12 cellular contexts compared by ENCODE assay signal in genomic region chr16:81553814-81554675, GRCh38.
DNase-seq lines count a peak whose midpoint lies in the region; ATAC-seq, FAIRE-seq and TF ChIP-seq lines count a peak whose summit lies in the region.
"Had no signal": no experiment of that assay in that cellular context is flagged by ENCODE, and none has a peak within 500 bp of the region (broad histone marks: within the 10 kb centered on the region; RNA-seq: fewer than 3 reads in every experiment).

No MANE protein-coding gene starts in this region.

- H3K4me3 Mint-ChIP-seq in CD8-positive, alpha-beta T cell = no peak overlapping the region

- H3K9me3 ChIP-seq in CD8-positive, alpha-beta T cell (ENCODE audit: low read length) = no peaks in the 10 kb centered on the region
- H3K9me3 ChIP-seq in endothelial cell of umbilical vein (replicated peaks; ENCODE audit: control insufficient read depth, insufficient read depth, low read length) = no peaks in the 10 kb centered on the region
- no peaks in the 10 kb centered on the region for H3K9me3 ChIP-seq in osteoblast (ENCODE audit: low read depth, low read length)

- peak; percentile 49 for FAIRE-seq in endothelial cell of umbilical vein (lab: Jason Lieb, UNC)
- FAIRE-seq: GM12892 had no signal

- no peak overlapping the region for H3K4me3 ChIP-seq in CD8-positive, alpha-beta T cell (ENCODE audit: low read depth, low read length)
- no peak overlapping the region for H3K4me3 ChIP-seq in endothelial cell of umbilical vein (replicated peaks in 1 of 3; ENCODE audit: insufficient read depth in 1 of 3, low read depth in 1 of 3, low read length in 3 of 3)
- no peak overlapping the region for H3K4me3 ChIP-seq in osteoblast (ENCODE audit: insufficient read depth, low read length)

- no peaks in the 10 kb centered on the region for H3K9me1 ChIP-seq in endothelial cell of umbilical vein (replicated peaks; ENCODE audit: control insufficient read depth, extremely low read depth, insufficient read depth, low read length)

- H3K4me1 Mint-ChIP-seq in CD8-positive, alpha-beta T cell (ENCODE audit: low read depth) = peaks cover 52% of the 10 kb centered on the region

- peaks cover 8% of the 10 kb centered on the region for H3K36me3 Mint-ChIP-seq in CD8-positive, alpha-beta T cell

- no peak for TF ChIP-seq CTCF in CD8-positive, alpha-beta T cell (IDR thresholded peaks at IDR 0.05)
- TF ChIP-seq CTCF in endothelial cell of umbilical vein (IDR thresholded peaks at IDR 0.05; ENCODE audit: extremely low read depth in 1 of 2, insufficient read depth in 1 of 2, low read depth in 1 of 2, low read length in 2 of 2) (no peak), osteoblast (IDR thresholded peaks at IDR 0.05; ENCODE audit: extremely low read depth, low read depth, low read length) (no peak)

- peak overlapping the region; percentile 45 for H3K27ac Mint-ChIP-seq in CD8-positive, alpha-beta T cell

- H3K27me3 Mint-ChIP-seq in CD8-positive, alpha-beta T cell (ENCODE audit: low read depth) = no peaks in the 10 kb centered on the region

- H3K27ac ChIP-seq in CD8-positive, alpha-beta T cell (ENCODE audit: low read depth, low read length) = no peak overlapping the region
- H3K27ac ChIP-seq in endothelial cell of umbilical vein (ENCODE audit: insufficient read depth, low read depth, low read length) = peak overlapping the region; percentile 87
- H3K27ac ChIP-seq in osteoblast (ENCODE audit: low read depth, low read length) = no peak overlapping the region

- no peaks in the 10 kb centered on the region for H4K20me1 ChIP-seq in endothelial cell of umbilical vein (replicated peaks; ENCODE audit: control insufficient read depth, extremely low read depth, insufficient read depth, low read length)
- H4K20me1 ChIP-seq in osteoblast (ENCODE audit: insufficient read depth, low read length) = peaks cover 8% of the 10 kb centered on the region

- DNase-seq in CD8-positive, alpha-beta T cell = no peak
- peak; percentile 32 for DNase-seq in NCI-H69 (lab: John Stamatoyannopoulos, UW)
- DNase-seq in endothelial cell of umbilical vein (ENCODE audit: low read depth, low spot score) = peak; percentile 65
- peak; percentile 71 for DNase-seq in osteoblast (ENCODE audit: insufficient read length, low spot score, missing footprints)
- DNase-seq in Kasumi-1 (lab: John Stamatoyannopoulos, UW) = no peak
- DNase-seq in activated CD8-positive, alpha-beta memory T cell treated with anti-CD3 and anti-CD28 coated beads, Interleukin-2, amount 50 U/mL, for 48 hours = no peak
- DNase-seq: activated T-cell treated with anti-CD3 and anti-CD28 coated beads, Interleukin-2, amount 50 U/mL, for 48 hours; KG1; NCI-H510A had no signal

- no peak for ATAC-seq in CD8-positive, alpha-beta T cell
- ATAC-seq in HG02642 (IDR thresholded peaks at IDR 0.05; ENCODE audit: poor library complexity, unreplicated experiment) (no peak), GM18517 (IDR thresholded peaks at IDR 0.05; ENCODE audit: unreplicated experiment) (no peak)

- H3K4me1 ChIP-seq in CD8-positive, alpha-beta T cell (ENCODE audit: insufficient read depth, low read length) = no peaks in the 10 kb centered on the region
- H3K4me1 ChIP-seq in endothelial cell of umbilical vein (ENCODE audit: control insufficient read depth, extremely low read depth, insufficient read depth, low read length) (peaks cover 46% of the 10 kb centered on the region), osteoblast (ENCODE audit: insufficient read depth, low read length) (peaks cover 27% of the 10 kb centered on the region)

- H3K4me2 ChIP-seq in endothelial cell of umbilical vein (ENCODE audit: insufficient read depth, low read length) = peak overlapping the region; percentile 12
- H3K4me2 ChIP-seq in osteoblast (ENCODE audit: insufficient read depth, low read length) = no peak overlapping the region

- no peak for TF ChIP-seq POLR2A in endothelial cell of umbilical vein (IDR thresholded peaks at IDR 0.05; ENCODE audit: low read depth, low read length)

- no TSS peak for BruUV-seq in endothelial cell of umbilical vein (replicated peaks; lab: Mats Ljungman, UMichigan)

- dilution Hi-C loops in endothelial cell of umbilical vein (cut with MboI; ENCODE audit: extremely low pct_ligation_motif_present, low sequenced_read_pairs) = no loop called here

- H2AFZ ChIP-seq in endothelial cell of umbilical vein (ENCODE audit: low read depth, low read length) (no peak overlapping the region), osteoblast (ENCODE audit: low read length) (no peak overlapping the region)

- no peaks in the 10 kb centered on the region for H3K27me3 ChIP-seq in CD8-positive, alpha-beta T cell (ENCODE audit: insufficient read depth, low read length)
- H3K27me3 ChIP-seq in endothelial cell of umbilical vein (ENCODE audit: control insufficient read depth in 2 of 2, insufficient read depth in 2 of 2, low read length in 2 of 2) = no peaks in the 10 kb centered on the region
- no peaks in the 10 kb centered on the region for H3K27me3 ChIP-seq in osteoblast (ENCODE audit: insufficient read depth, low read length)

- CTCF ChIA-PET in CD8-positive, alpha-beta T cell (lab: Charles Lee) = interaction anchor here (1.0 kb wide), 1 partner anchor 69 kb away, joined by 3 read pairs; no protein-coding TSS in a partner anchor
- CTCF ChIA-PET in endothelial cell of umbilical vein (lab: Charles Lee) = interaction anchor here (1.0 to 1.5 kb wide), 3 partner anchors 27 to 81 kb away, joined by 3 to 4 read pairs (median 4); no protein-coding TSS in a partner anchor

- no peaks in the 10 kb centered on the region for H3K36me3 ChIP-seq in CD8-positive, alpha-beta T cell (ENCODE audit: insufficient read depth, low read length)
- H3K36me3 ChIP-seq in endothelial cell of umbilical vein (ENCODE audit: control insufficient read depth in 2 of 2, extremely low read depth in 1 of 2, insufficient read depth in 2 of 2, low read length in 2 of 2) (peaks cover 0 to 2% of the 10 kb centered on the region in 2 experiments), osteoblast (ENCODE audit: insufficient read depth, low read length) (no peaks in the 10 kb centered on the region)

- intact Hi-C loops in CD8-positive, alpha-beta T cell (cut with DNase I, micrococcal nuclease) = no loop called here
- intact Hi-C loops in endothelial cell of umbilical vein (cut with micrococcal nuclease) = loop anchor here (1.0 to 5.0 kb wide), 5 partner anchors 11 to 147 kb away; no protein-coding TSS in a partner anchor

- H3K9me3 Mint-ChIP-seq in CD8-positive, alpha-beta T cell = no peaks in the 10 kb centered on the region

- POLR2A ChIA-PET in CD8-positive, alpha-beta T cell (lab: Charles Lee) = no interaction called here
- POLR2A ChIA-PET in endothelial cell of umbilical vein (lab: Charles Lee) = no interaction called here

- peaks cover 45% of the 10 kb centered on the region for H3K79me2 ChIP-seq in endothelial cell of umbilical vein (ENCODE audit: control insufficient read depth, insufficient read depth, low read length)
- H3K79me2 ChIP-seq in osteoblast (ENCODE audit: insufficient read depth, low read length) = peaks cover 58% of the 10 kb centered on the region

- H3K9ac ChIP-seq in endothelial cell of umbilical vein (replicated peaks; ENCODE audit: extremely low read depth, insufficient read depth, low read length) = no peak overlapping the region

TF ChIP-seq in endothelial cell of umbilical vein, 7 proteins besides CTCF, POLR2A, EP300 and RAD21:
- TF ChIP-seq MYC (IDR thresholded peaks at IDR 0.05; ENCODE audit: low read depth, low read length) (no peak), EZH2 (IDR thresholded peaks at IDR 0.05; ENCODE audit: borderline replicate concordance, low read depth, low read length, severe bottlenecking) (no peak), POLR2AphosphoS5 (IDR thresholded peaks at IDR 0.05; ENCODE audit: insufficient read depth, low read depth, low read length) (no peak), MAX (IDR thresholded peaks at IDR 0.05; ENCODE audit: insufficient read depth, insufficient read length) (no peak), JUN (IDR thresholded peaks at IDR 0.05; ENCODE audit: borderline replicate concordance, insufficient read depth, insufficient read length, low read depth) (no peak), GATA2 (IDR thresholded peaks at IDR 0.05; ENCODE audit: insufficient read depth, insufficient read length, low read depth, low read length) (no peak), FOS (IDR thresholded peaks at IDR 0.05; ENCODE audit: borderline replicate concordance, insufficient read depth, low read length) (no peak)

Comparison
In these comparisons a context has a peak if more than half of its experiments do, and no peak if none do; other contexts are left out.
1. DNase-seq: peak in NCI-H69 (single experiment), endothelial cell of umbilical vein (single experiment) and osteoblast (single experiment); none in CD8-positive, alpha-beta T cell (0 of 7), Kasumi-1 (0 of 2) and activated CD8-positive, alpha-beta memory T cell treated with anti-CD3 and anti-CD28 coated beads, Interleukin-2, amount 50 U/mL, for 48 hours (single experiment).